ENCODE assay signal across 26 cellular contexts in genomic region chr18:6633370-6633769, GRCh38.
DNase-seq lines count a peak whose midpoint lies in the region; ATAC-seq and TF ChIP-seq lines count a peak whose summit lies in the region.
"Had no signal": no experiment of that assay in that cellular context is flagged by ENCODE, and none has a peak within 500 bp of the region (broad histone marks: within the 10 kb centered on the region; RNA-seq: fewer than 3 reads in every experiment).

No MANE protein-coding gene starts in this region.

- DNase-seq in GM23338 (ENCODE audit: low spot score): peak; percentile 63
- DNase-seq in NCI-H345 (lab: John Stamatoyannopoulos, UW): peak; percentile 82
- peak; percentile 23 for DNase-seq in choroid plexus epithelial cell (ENCODE audit: low read depth)
- no peak for DNase-seq in NAMALWA (ENCODE audit: low spot score)
- DNase-seq in HuH-7 (ENCODE audit: low spot score): no peak
- no peak for DNase-seq in NCI-H1092 treated with DMSO at 0.1 percent for 48 hours (lab: John Stamatoyannopoulos, UW)
- no peak for DNase-seq in central memory CD4-positive, alpha-beta T cell
- DNase-seq: activated CD4-positive, CD25-positive, alpha-beta regulatory T cell treated with anti-CD3 and anti-CD28 coated beads, Interleukin-2, amount 50 U/mL, for 72 hours; Calu3; effector memory CD8-positive, alpha-beta T cell; gastrocnemius medialis; lower lobe of right lung; NCI-H1105; Peyer's patch; posterior cingulate gyrus; right lobe of liver; stimulated activated naive CD4-positive, alpha-beta T cell treated with Interleukin-2 at 50 U/mL for 16 hours; T-helper 1 cell had no signal

- H2AFZ ChIP-seq in GM23338: 0 out of 2 replicates have a peak overlapping the region, but pooled peaks have one; percentile 5
- H2AFZ ChIP-seq: hepatocyte had no signal

- H3K4me3 ChIP-seq in GM23338 (no peak overlapping the region), choroid plexus epithelial cell (ENCODE audit: low read depth, low read length) (no peak overlapping the region)
- H3K4me3 ChIP-seq: BLaER1 treated with 17β-estradiol and CSF1 and Interleukin-3, amounts not matched to agents 10 nM and 100 nM; esophagus muscularis mucosa; gastrocnemius medialis; hepatocyte; lower lobe of right lung; Peyer's patch; right lobe of liver; SJSA1; thoracic aorta had no signal

- H3K4me3 Mint-ChIP-seq in GM23338 (no peak overlapping the region), nephron (peak overlapping the region in 1 of 3 experiments; percentile 8)
- H3K4me3 Mint-ChIP-seq: effector memory CD8-positive, alpha-beta T cell had no signal

- H3K79me2 ChIP-seq in GM23338 (replicated peaks; ENCODE audit: insufficient read depth): no peaks in the 10 kb centered on the region
- H3K79me2 ChIP-seq: hepatocyte had no signal

- no peaks in the 10 kb centered on the region for H3F3A ChIP-seq in GM23338 (replicated peaks; ENCODE audit: low read depth)

- peaks cover 3% of the 10 kb centered on the region; the same call in 1 of the 3 replicates for H3K36me3 Mint-ChIP-seq in GM23338 (ENCODE audit: low read depth)
- H3K36me3 Mint-ChIP-seq in nephron (ENCODE audit: low read depth): no peaks in the 10 kb centered on the region
- H3K36me3 Mint-ChIP-seq: brain had no signal

- H3K9me2 ChIP-seq in GM23338 (ENCODE audit: insufficient read depth): no peaks in the 10 kb centered on the region

- peak overlapping the region; percentile 12; the same call in 1 of the 2 replicates for H3K4me2 ChIP-seq in GM23338
- H3K4me2 ChIP-seq: BLaER1 treated with 17β-estradiol and CSF1 and Interleukin-3, amounts not matched to agents 10 nM and 100 nM; hepatocyte had no signal

- H3K27me3 Mint-ChIP-seq in GM23338 (ENCODE audit: insufficient read depth, low read depth, poor library complexity): peaks cover 1% of the 10 kb centered on the region
- no peaks in the 10 kb centered on the region for H3K27me3 Mint-ChIP-seq in nephron (ENCODE audit: low read depth)
- H3K27me3 Mint-ChIP-seq: effector memory CD8-positive, alpha-beta T cell had no signal

- no peak overlapping the region for H3K27ac Mint-ChIP-seq in GM23338
- H3K27ac Mint-ChIP-seq in nephron: peak overlapping the region; percentile 27 to 92 (median 92)
- H3K27ac Mint-ChIP-seq: effector memory CD8-positive, alpha-beta T cell had no signal

- H3K36me3 ChIP-seq in GM23338 (ENCODE audit: insufficient read depth): no peaks in the 10 kb centered on the region
- H3K36me3 ChIP-seq: BLaER1 treated with 17β-estradiol and CSF1 and Interleukin-3, amounts not matched to agents 10 nM and 100 nM; esophagus muscularis mucosa; gastrocnemius medialis; lower lobe of right lung; Peyer's patch; right lobe of liver; SJSA1; thoracic aorta had no signal

- H4K20me1 ChIP-seq in GM23338 (replicated peaks; ENCODE audit: insufficient read depth): no peaks in the 10 kb centered on the region
- H4K20me1 ChIP-seq: BLaER1 treated with 17β-estradiol and CSF1 and Interleukin-3, amounts not matched to agents 10 nM and 100 nM had no signal

- no peaks in the 10 kb centered on the region for H3K27me3 ChIP-seq in GM23338 (ENCODE audit: insufficient read depth)
- H3K27me3 ChIP-seq: BLaER1 treated with 17β-estradiol and CSF1 and Interleukin-3, amounts not matched to agents 10 nM and 100 nM; esophagus muscularis mucosa; gastrocnemius medialis; hepatocyte; Peyer's patch; right lobe of liver; SJSA1 had no signal

- peaks cover 3% of the 10 kb centered on the region; the same call in 2 of the 3 replicates for H3K9me3 Mint-ChIP-seq in GM23338
- peaks cover 8% of the 10 kb centered on the region for H3K9me3 Mint-ChIP-seq in nephron

- peak; percentile 100 for ATAC-seq in GM23338
- ATAC-seq: effector memory CD8-positive, alpha-beta T cell; gastrocnemius medialis; HepG2; lower lobe of right lung; right lobe of liver had no signal

- H3K4me1 ChIP-seq in GM23338 (ENCODE audit: insufficient read depth): peaks cover 13% of the 10 kb centered on the region; the same call in 1 of the 2 replicates
- H3K4me1 ChIP-seq: BLaER1 treated with 17β-estradiol and CSF1 and Interleukin-3, amounts not matched to agents 10 nM and 100 nM; esophagus muscularis mucosa; gastrocnemius medialis; lower lobe of right lung; Peyer's patch; right lobe of liver; SJSA1 had no signal

- H3K4me1 Mint-ChIP-seq in GM23338 (peaks cover 25% of the 10 kb centered on the region), nephron (peaks cover 54% of the 10 kb centered on the region)

- TF ChIP-seq CTCF in GM23338 (conservative IDR thresholded peaks at IDR 0.05; ENCODE audit: low read depth in 2 of 2): no peak
- no peak for TF ChIP-seq CTCF in choroid plexus epithelial cell (conservative IDR thresholded peaks at IDR 0.05; ENCODE audit: low read depth, low read length)
- no peak for TF ChIP-seq CTCF in nephron (IDR thresholded peaks at IDR 0.05; ENCODE audit: unreplicated experiment in 3 of 3)

- H3K27ac ChIP-seq in GM23338 (ENCODE audit: low read depth): no peak overlapping the region
- H3K27ac ChIP-seq: BLaER1 treated with 17β-estradiol and CSF1 and Interleukin-3, amounts not matched to agents 10 nM and 100 nM; esophagus muscularis mucosa; gastrocnemius medialis; hepatocyte; lower lobe of right lung; Peyer's patch; right lobe of liver; SJSA1; thoracic aorta had no signal

TF ChIP-seq in GM23338, 12 proteins besides CTCF, POLR2A, EP300 and RAD21:
- TF ChIP-seq ETS1 (IDR thresholded peaks at IDR 0.05): peak; percentile 25; the same call in 1 of the 2 replicates
- no peak for TF ChIP-seq ZNF462 (CRISPR knock-in tag; IDR thresholded peaks at IDR 0.05)
- TF ChIP-seq ZNF331 (CRISPR knock-in tag; IDR thresholded peaks at IDR 0.05; ENCODE audit: low read depth): no peak
- peak; percentile 6; the same call in 1 of the 2 replicates for TF ChIP-seq CREB1 (CRISPR knock-in tag; IDR thresholded peaks at IDR 0.05; ENCODE audit: low read depth)

Comparison
In these comparisons a context has a peak if more than half of its experiments do, and no peak if none do; other contexts are left out.
1. DNase-seq: peak in GM23338 (single experiment), NCI-H345 (single experiment) and choroid plexus epithelial cell (single experiment); none in NAMALWA (single experiment), HuH-7 (single experiment), NCI-H1092 treated with DMSO at 0.1 percent for 48 hours (single experiment) and central memory CD4-positive, alpha-beta T cell (single experiment).